8 cellular contexts compared by ENCODE assay signal in the genomic region with DNA sequence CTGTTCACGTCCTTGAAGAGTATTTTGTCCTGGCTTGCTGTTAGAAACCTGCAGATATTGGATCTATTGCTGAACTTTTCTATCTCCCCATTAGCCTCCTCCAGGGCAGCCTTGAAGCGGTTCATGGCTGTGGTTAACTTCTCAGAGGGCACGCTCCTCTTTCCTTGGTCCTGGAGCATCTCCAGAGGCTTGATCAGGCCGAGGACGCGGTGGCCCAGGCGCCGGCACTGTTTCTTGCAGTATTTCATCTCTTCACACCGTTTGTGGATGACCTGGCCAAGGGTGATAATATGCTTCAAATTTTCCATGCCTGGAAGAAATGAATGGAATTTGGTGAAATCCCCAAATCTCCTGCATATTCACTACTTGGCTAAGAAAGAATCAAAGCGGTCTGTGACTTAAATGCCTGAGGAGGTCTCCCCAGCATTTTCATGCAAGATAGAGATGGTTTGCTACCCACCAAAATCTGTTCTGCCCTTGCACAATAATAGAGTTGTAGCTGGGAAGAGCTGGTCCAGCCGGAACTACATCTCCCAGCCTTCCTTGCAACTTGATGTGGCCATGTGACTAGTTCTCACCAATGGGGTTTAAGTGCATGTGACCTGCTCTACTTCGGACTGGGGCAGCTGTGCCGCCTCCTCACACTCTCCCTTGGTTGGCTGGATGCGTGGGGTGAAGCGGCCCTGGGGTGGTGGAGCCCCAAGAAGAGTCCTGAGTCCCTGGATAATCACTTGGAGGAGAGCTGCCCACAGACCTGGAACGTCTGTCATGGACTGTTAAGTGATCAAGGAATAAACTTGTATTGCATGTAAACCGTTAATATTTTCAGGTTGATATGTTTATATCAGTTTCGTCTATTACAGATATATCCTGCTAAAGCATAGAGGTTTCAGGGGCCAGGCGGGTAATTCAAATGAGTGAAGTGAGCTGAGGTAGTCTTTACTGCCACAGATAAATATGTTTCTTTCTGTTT. TPM values are rescaled to one million over a fixed set of nuclear protein-coding genes. Genes with fewer than 3 reads are reported as not detected.
DNase-seq lines count a peak whose midpoint lies in the region; ATAC-seq and TF ChIP-seq lines count a peak whose summit lies in the region.

No MANE protein-coding gene starts in this region.

- DNase-seq in GM13976 (ENCODE audit: low spot score) (peak; percentile 91), NCI-H1092 (lab: John Stamatoyannopoulos, UW) (peak; percentile 24), SKM-1 treated with dmso at 0.1 percent for 144 hours (lab: John Stamatoyannopoulos, UW; ENCODE audit: unreplicated experiment) (peak; percentile 86), amniotic epithelial cell (ENCODE audit: low read depth) (peak; percentile 95), left cardiac atrium (peak; percentile 80), pons (ENCODE audit: low spot score) (peak; percentile 97), cerebellar nuclear complex (lab: John Stamatoyannopoulos, UW) (no peak)

- intact Hi-C loops in left cardiac atrium (cut with DNase I): no loop called here

- ATAC-seq in HG02642 (IDR thresholded peaks at IDR 0.05; ENCODE audit: poor library complexity, unreplicated experiment) (peak; percentile 83), left cardiac atrium (peak; percentile 96 to 97)

- in situ Hi-C loops in GM13976 (cut with MboI; ENCODE audit: low sequenced_read_pairs, unreplicated experiment): no loop called here

- no peak for TF ChIP-seq CTCF in GM13976 (IDR thresholded peaks at IDR 0.05; ENCODE audit: borderline replicate concordance, control extremely low read depth, extremely low read depth, insufficient read depth, missing control alignments)

RNA-seq across cellular contexts. Expression of gene MLKL, which starts 4.9 kb away (rescaled TPM):
- total RNA-seq in left cardiac atrium: 10 to 100 TPM in 1 of 2 donors, 1 to 10 TPM in 1; 5.4 to 10.6 TPM

RNA-seq across cellular contexts. Expression of gene RFWD3, which starts 29.1 kb away (rescaled TPM):
- total RNA-seq in left cardiac atrium: 1 to 10 TPM; 7.2 to 8.8 TPM

Comparison
In these comparisons a context has a peak if more than half of its experiments do, and no peak if none do; other contexts are left out.
1. DNase-seq: peak in GM13976 (single experiment), NCI-H1092 (single experiment), SKM-1 treated with dmso at 0.1 percent for 144 hours (single experiment), amniotic epithelial cell (single experiment), left cardiac atrium (single experiment) and pons (single experiment); none in cerebellar nuclear complex (0 of 2).